ENCODE assay signal across 8 cellular contexts in genomic region chr4:75514131-75514948, GRCh38. TPM values are rescaled to one million over a fixed set of nuclear protein-coding genes. Genes with fewer than 3 reads are reported as not detected.
DNase-seq lines count a peak whose midpoint lies in the region; ATAC-seq and TF ChIP-seq lines count a peak whose summit lies in the region.

Gene RCHY1, minus strand, starts transcription at chr4:75514403. Its CDS starts 117 bp downstream, at chr4:75514286.
Gene THAP6, plus strand, starts transcription at chr4:75514473. Its CDS starts 980 bp downstream, at chr4:75515453.

- H3K36me3 Mint-ChIP-seq in type B pancreatic cell: peaks cover 22% of the 10 kb centered on the region

- H3K27me3 ChIP-seq in cardiac muscle cell: no peaks in the 10 kb centered on the region

- no peaks in the 10 kb centered on the region for H3K9me3 ChIP-seq in cardiac muscle cell (ENCODE audit: low read depth)

- H3K4me1 ChIP-seq in cardiac muscle cell (ENCODE audit: low read depth): peaks cover 23% of the 10 kb centered on the region

- no peaks in the 10 kb centered on the region for H3K9me3 Mint-ChIP-seq in type B pancreatic cell

- peak within 1 kb of the TSS; percentile 98 for H3K27ac Mint-ChIP-seq in type B pancreatic cell

- no peak for TF ChIP-seq CTCF in GM12865 (IDR thresholded peaks at IDR 0.05; ENCODE audit: insufficient read depth, low read depth, low read length, missing control alignments)
- TF ChIP-seq CTCF in cardiac muscle cell (IDR thresholded peaks at IDR 0.05; ENCODE audit: low read depth, low read length): no peak
- no peak for TF ChIP-seq CTCF in type B pancreatic cell (conservative IDR thresholded peaks at IDR 0.05)

- H3K27ac ChIP-seq in cardiac muscle cell: peak within 1 kb of the TSS; percentile 88

- no peaks in the 10 kb centered on the region for H3K27me3 Mint-ChIP-seq in type B pancreatic cell

- H3K4me1 Mint-ChIP-seq in type B pancreatic cell (ENCODE audit: unreplicated experiment): peaks cover 15% of the 10 kb centered on the region

- ATAC-seq in HG02759 (IDR thresholded peaks at IDR 0.05; ENCODE audit: unreplicated experiment): peak; percentile 94

- H3K4me3 ChIP-seq in GM12865 (ENCODE audit: low read depth, low read length): peak within 1 kb of the TSS; percentile 100
- H3K4me3 ChIP-seq in cardiac muscle cell: peak within 1 kb of the TSS; percentile 66

- peak; percentile 95 for DNase-seq in GM12865 (ENCODE audit: low read depth)
- peak; percentile 97 to 99 (median 98) for DNase-seq in NCI-H1417 (lab: John Stamatoyannopoulos, UW)
- DNase-seq in SW 1271 (lab: John Stamatoyannopoulos, UW): peak; percentile 84 to 93
- DNase-seq in activated naive CD8-positive, alpha-beta T cell treated with anti-CD3 and anti-CD28 coated beads, Interleukin-2, amount 50 U/mL, for 16 hours (ENCODE audit: low read depth, low spot score): peak; percentile 81
- DNase-seq in cardiac muscle cell (ENCODE audit: low read depth in 1 of 2, low spot score in 1 of 2): peak; percentile 97 to 99
- DNase-seq in pons (ENCODE audit: low spot score): peak; percentile 95
- DNase-seq in type B pancreatic cell (ENCODE audit: extremely low spot score, unreplicated experiment): peak; percentile 93

- H3K36me3 ChIP-seq in cardiac muscle cell: peaks cover 25% of the 10 kb centered on the region

- no peak within 1 kb of the TSS for H3K4me3 Mint-ChIP-seq in type B pancreatic cell

RNA-seq across cellular contexts. Expression of gene RCHY1, which starts in this region (rescaled TPM):
- total RNA-seq in cardiac muscle cell (16.5 and 22.3 TPM in 2 replicates), type B pancreatic cell (ENCODE audit: low replicate concordance) (31.5 and 35.4 TPM in 2 replicates)
- polyA plus RNA-seq in cardiac muscle cell: 29.6 and 52.5 TPM in 2 replicates

RNA-seq across cellular contexts. Expression of gene THAP6, which starts in this region (rescaled TPM):
- total RNA-seq in cardiac muscle cell: 14.0 and 16.8 TPM in 2 replicates
- 22.2 and 35.6 TPM in 2 replicates for polyA plus RNA-seq in cardiac muscle cell
- total RNA-seq in type B pancreatic cell (ENCODE audit: low replicate concordance): 15.1 and 19.1 TPM in 2 replicates

Comparison
In these comparisons a context has a peak if more than half of its experiments do, and no peak if none do; other contexts are left out.
1. Peak in every context shown above with its lines: DNase-seq, ATAC-seq, H3K4me3 ChIP-seq and H3K27ac ChIP-seq.